In genomic region chr1:236082511-236082910, GRCh38 we compare ENCODE assay signal across 35 cellular contexts.
"Had no signal": no experiment of that assay in that cellular context is flagged by ENCODE, and none has a peak within 500 bp of the region (broad histone marks: within the 10 kb centered on the region; RNA-seq: fewer than 3 reads in every experiment).

No MANE protein-coding gene starts in this region.

- H3K4me3 ChIP-seq: body of pancreas, breast epithelium had no signal

- ATAC-seq: activated CD4-positive, CD25-positive, alpha-beta regulatory T cell treated with anti-CD3 and anti-CD28 coated beads, Interleukin-2, amount 50 U/mL, for 24 hours; activated CD8-positive, alpha-beta memory T cell treated with anti-CD3 and anti-CD28 coated beads, Interleukin-2, amount 10 ng/mL, durations not matched to agents 7 days and 5 days; activated CD8-positive, alpha-beta T cell treated with anti-CD3 and anti-CD28 coated beads, Interleukin-2, amount 10 ng/mL, durations not matched to agents 7 days and 5 days; activated naive CD8-positive, alpha-beta T cell treated with anti-CD3 and anti-CD28 coated beads, Interleukin-2, amount 50 U/mL, for 24 hours; body of pancreas had no signal

- H3K4me3 Mint-ChIP-seq: activated CD4-positive, alpha-beta memory T cell treated with anti-CD3 and anti-CD28 coated beads, Interleukin-2, amount 10 ng/mL, durations not matched to agents 7 days and 5 days; activated CD4-positive, alpha-beta T cell treated with anti-CD3 and anti-CD28 coated beads for 36 hours; activated CD4-positive, alpha-beta T cell treated with anti-CD3 and anti-CD28 coated beads, Interleukin-2, amount 10 ng/mL, durations not matched to agents 7 days and 5 days; activated CD8-positive, alpha-beta memory T cell treated with anti-CD3 and anti-CD28 coated beads, Interleukin-2, amount 10 ng/mL, durations not matched to agents 7 days and 5 days; activated CD8-positive, alpha-beta T cell treated with anti-CD3 and anti-CD28 coated beads, Interleukin-2, amount 10 ng/mL, durations not matched to agents 7 days and 5 days; activated naive CD4-positive, alpha-beta T cell treated with anti-CD3 and anti-CD28 coated beads, Interleukin-2, amount 10 ng/mL, durations not matched to agents 7 days and 5 days; activated naive CD4-positive, alpha-beta T cell treated with anti-CD3 and anti-CD28 coated beads, Interleukin-2, amount 50 U/mL, for 24 hours; activated naive CD8-positive, alpha-beta T cell; activated naive CD8-positive, alpha-beta T cell treated with anti-CD3 and anti-CD28 coated beads, Interleukin-2, amount 10 ng/mL, durations not matched to agents 7 days and 5 days; activated naive CD8-positive, alpha-beta T cell treated with anti-CD3 and anti-CD28 coated beads, Interleukin-2, amount 50 U/mL, for 24 hours; activated T-cell treated with anti-CD3 and anti-CD28 coated beads, Interleukin-2, amount 50 U/mL, for 24 hours; T-helper 1 cell treated with Interleukin-12 subunit alpha and Interleukin-12 subunit beta and Interleukin-4 antibody, amounts not matched to agents 30 μg/mL and 1 μg/mL, for 36 hours; T-helper 2 cell treated with Interferon-gamma antibody and Interleukin-4, amounts not matched to agents 5 μg/mL and 100 μg/mL, for 36 hours had no signal

- H3K9me3 Mint-ChIP-seq: activated CD4-positive, alpha-beta T cell treated with anti-CD3 and anti-CD28 coated beads, Interleukin-2, amount 10 ng/mL, durations not matched to agents 7 days and 5 days; activated naive CD4-positive, alpha-beta T cell treated with anti-CD3 and anti-CD28 coated beads, Interleukin-2, amount 50 U/mL, for 24 hours; activated naive CD8-positive, alpha-beta T cell treated with anti-CD3 and anti-CD28 coated beads, Interleukin-2, amount 50 U/mL, for 24 hours; activated T-cell treated with anti-CD3 and anti-CD28 coated beads, Interleukin-2, amount 50 U/mL, for 24 hours; activated T-helper 2 cell treated with anti-CD3 and anti-CD28 coated beads, Interferon-gamma antibody, Interleukin-2, Interleukin-4, amounts not matched to agents 10 μg/mL and 5 μg/mL and 100 μg/mL, durations not matched to agents 14 hours and 24 hours and 36 hours; T-helper 2 cell treated with Interferon-gamma antibody and Interleukin-4, amounts not matched to agents 5 μg/mL and 100 μg/mL, for 36 hours had no signal

- H3K36me3 ChIP-seq: brain microvascular endothelial cell, breast epithelium had no signal

- H3K9me3 ChIP-seq: body of pancreas, breast epithelium had no signal

- DNase-seq: activated CD4-positive, alpha-beta memory T cell treated with anti-CD3 and anti-CD28 coated beads, Interleukin-2, amount 10 ng/mL, durations not matched to agents 7 days and 5 days; activated CD4-positive, alpha-beta T cell treated with anti-CD3 and anti-CD28 coated beads for 1 hour; activated CD4-positive, alpha-beta T cell treated with anti-CD3 and anti-CD28 coated beads for 36 hours; activated CD4-positive, alpha-beta T cell treated with anti-CD3 and anti-CD28 coated beads for 48 hours; activated CD4-positive, alpha-beta T cell treated with anti-CD3 and anti-CD28 coated beads, Interleukin-2, amount 10 ng/mL, durations not matched to agents 7 days and 5 days; activated CD4-positive, alpha-beta T cell treated with anti-CD3 and anti-CD28 coated beads, Interleukin-2, amount 50 U/mL, for 48 hours; activated CD4-positive, CD25-positive, alpha-beta regulatory T cell; activated CD8-positive, alpha-beta memory T cell treated with anti-CD3 and anti-CD28 coated beads for 24 hours; activated CD8-positive, alpha-beta memory T cell treated with anti-CD3 and anti-CD28 coated beads, Interleukin-2, amount 10 ng/mL, durations not matched to agents 7 days and 5 days; activated CD8-positive, alpha-beta memory T cell treated with anti-CD3 and anti-CD28 coated beads, Interleukin-2, amount 50 U/mL, for 48 hours; activated CD8-positive, alpha-beta T cell treated with anti-CD3 and anti-CD28 coated beads, Interleukin-2, amount 10 ng/mL, durations not matched to agents 7 days and 5 days; activated effector memory CD4-positive, alpha-beta T cell treated with Interleukin-2 at 50 U/mL for 16 hours; activated gamma-delta T cell; activated naive CD4-positive, alpha-beta T cell treated with anti-CD3 and anti-CD28 coated beads, Interleukin-2, amount 10 ng/mL, durations not matched to agents 7 days and 5 days; activated naive CD4-positive, alpha-beta T cell treated with Interleukin-2 at 50 U/mL for 16 hours; activated naive CD8-positive, alpha-beta T cell treated with anti-CD3 and anti-CD28 coated beads, Interleukin-2, amount 10 ng/mL, durations not matched to agents 7 days and 5 days; activated naive CD8-positive, alpha-beta T cell treated with anti-CD3 and anti-CD28 coated beads, Interleukin-2, amount 50 U/mL, for 24 hours; activated T-cell treated with anti-CD3 and anti-CD28 coated beads, Interleukin-2, amount 50 U/mL, for 24 hours; activated T-cell treated with anti-CD3 and anti-CD28 coated beads, Interleukin-2, amount 50 U/mL, for 48 hours; amniotic stem cell; aorta; body of pancreas; brain microvascular endothelial cell; central memory CD4-positive, alpha-beta T cell; T-helper 1 cell; T-helper 2 cell; T-helper 9 cell had no signal

- H3K27me3 ChIP-seq: body of pancreas, brain microvascular endothelial cell, breast epithelium had no signal

- H3K4me1 Mint-ChIP-seq: activated naive CD4-positive, alpha-beta T cell treated with anti-CD3 and anti-CD28 coated beads, Interleukin-2, amount 10 ng/mL, durations not matched to agents 7 days and 5 days; activated naive CD4-positive, alpha-beta T cell treated with anti-CD3 and anti-CD28 coated beads, Interleukin-2, amount 50 U/mL, for 24 hours; activated naive CD8-positive, alpha-beta T cell treated with anti-CD3 and anti-CD28 coated beads, Interleukin-2, amount 10 ng/mL, durations not matched to agents 7 days and 5 days had no signal

- H3K27me3 Mint-ChIP-seq: activated CD4-positive, alpha-beta memory T cell treated with anti-CD3 and anti-CD28 coated beads, Interleukin-2, amount 10 ng/mL, durations not matched to agents 7 days and 5 days; activated naive CD4-positive, alpha-beta T cell treated with anti-CD3 and anti-CD28 coated beads, Interleukin-2, amount 50 U/mL, for 24 hours; activated T-cell treated with anti-CD3 and anti-CD28 coated beads, Interleukin-2, amount 50 U/mL, for 24 hours had no signal

- H3K36me3 Mint-ChIP-seq: activated CD8-positive, alpha-beta memory T cell treated with anti-CD3 and anti-CD28 coated beads, Interleukin-2, amount 10 ng/mL, durations not matched to agents 7 days and 5 days; activated naive CD4-positive, alpha-beta T cell treated with anti-CD3 and anti-CD28 coated beads, Interleukin-2, amount 10 ng/mL, durations not matched to agents 7 days and 5 days; activated naive CD8-positive, alpha-beta T cell; activated naive CD8-positive, alpha-beta T cell treated with anti-CD3 and anti-CD28 coated beads, Interleukin-2, amount 10 ng/mL, durations not matched to agents 7 days and 5 days had no signal

- H3K27ac Mint-ChIP-seq: activated CD4-positive, alpha-beta memory T cell treated with anti-CD3 and anti-CD28 coated beads, Interleukin-2, amount 10 ng/mL, durations not matched to agents 7 days and 5 days; activated CD4-positive, alpha-beta T cell treated with anti-CD3 and anti-CD28 coated beads for 36 hours; activated CD4-positive, alpha-beta T cell treated with anti-CD3 and anti-CD28 coated beads, Interleukin-2, amount 10 ng/mL, durations not matched to agents 7 days and 5 days; activated CD8-positive, alpha-beta memory T cell treated with anti-CD3 and anti-CD28 coated beads, Interleukin-2, amount 10 ng/mL, durations not matched to agents 7 days and 5 days; activated CD8-positive, alpha-beta T cell treated with anti-CD3 and anti-CD28 coated beads, Interleukin-2, amount 10 ng/mL, durations not matched to agents 7 days and 5 days; activated naive CD4-positive, alpha-beta T cell treated with anti-CD3 and anti-CD28 coated beads, Interleukin-2, amount 10 ng/mL, durations not matched to agents 7 days and 5 days; activated naive CD4-positive, alpha-beta T cell treated with anti-CD3 and anti-CD28 coated beads, Interleukin-2, amount 50 U/mL, for 24 hours; activated naive CD8-positive, alpha-beta T cell; activated naive CD8-positive, alpha-beta T cell treated with anti-CD3 and anti-CD28 coated beads, Interleukin-2, amount 10 ng/mL, durations not matched to agents 7 days and 5 days; activated naive CD8-positive, alpha-beta T cell treated with anti-CD3 and anti-CD28 coated beads, Interleukin-2, amount 50 U/mL, for 24 hours; activated T-cell treated with anti-CD3 and anti-CD28 coated beads, Interleukin-2, amount 50 U/mL, for 24 hours; activated T-helper 2 cell treated with anti-CD3 and anti-CD28 coated beads, Interferon-gamma antibody, Interleukin-2, Interleukin-4, amounts not matched to agents 10 μg/mL and 5 μg/mL and 100 μg/mL, durations not matched to agents 14 hours and 24 hours and 36 hours; T-helper 1 cell treated with Interleukin-12 subunit alpha and Interleukin-12 subunit beta and Interleukin-4 antibody, amounts not matched to agents 30 μg/mL and 1 μg/mL, for 36 hours; T-helper 2 cell treated with Interferon-gamma antibody and Interleukin-4, amounts not matched to agents 5 μg/mL and 100 μg/mL, for 36 hours had no signal

- H3K4me1 ChIP-seq: body of pancreas, breast epithelium had no signal

- H3K27ac ChIP-seq: body of pancreas, brain microvascular endothelial cell, breast epithelium, VCaP had no signal
